15 cellular contexts compared by ENCODE assay signal in genomic region chr15:25504307-25504706, GRCh38.
DNase-seq lines count a peak whose midpoint lies in the region; ATAC-seq and TF ChIP-seq lines count a peak whose summit lies in the region.
"Had no signal": no experiment of that assay in that cellular context is flagged by ENCODE, and none has a peak within 500 bp of the region (broad histone marks: within the 10 kb centered on the region; RNA-seq: fewer than 3 reads in every experiment).

No MANE protein-coding gene starts in this region.

- H3K36me3 ChIP-seq in A673 (ENCODE audit: insufficient read depth, low read length, poor library complexity, severe bottlenecking), result no peaks in the 10 kb centered on the region
- H3K36me3 ChIP-seq: suprapubic skin had no signal

- H3K27me3 Mint-ChIP-seq in WTC11 (ENCODE audit: low read depth), result no peaks in the 10 kb centered on the region; the same call in 1 of the 2 replicates
- peaks cover 0 to 23% (median 6%) of the 10 kb centered on the region in 5 donors for H3K27me3 Mint-ChIP-seq in naive thymus-derived CD8-positive, alpha-beta T cell
- no peaks in the 10 kb centered on the region for H3K27me3 Mint-ChIP-seq in activated T-cell treated with anti-CD3 and anti-CD28 coated beads, Interleukin-2, amount 50 U/mL, for 72 hours (ENCODE audit: low read depth)
- H3K27me3 Mint-ChIP-seq: activated naive CD8-positive, alpha-beta T cell treated with anti-CD3 and anti-CD28 coated beads for 36 hours had no signal

- DNase-seq in A673 (ENCODE audit: low spot score) (peak; percentile 55), HT1080 (ENCODE audit: low read depth) (peak; percentile 99), WTC11 (ENCODE audit: low spot score) (no peak), foreskin melanocyte (peak; percentile 73), COR-L47 (lab: John Stamatoyannopoulos, UW) (no peak)
- no peak for DNase-seq in naive thymus-derived CD8-positive, alpha-beta T cell
- no peak for DNase-seq in activated T-cell treated with anti-CD3 and anti-CD28 coated beads, Interleukin-2, amount 50 U/mL, for 72 hours
- DNase-seq: activated CD4-positive, alpha-beta T cell treated with anti-CD3 and anti-CD28 coated beads for 48 hours; activated naive CD8-positive, alpha-beta T cell treated with anti-CD3 and anti-CD28 coated beads for 36 hours; activated T-cell treated with anti-CD3 and anti-CD28 coated beads, Interleukin-2, amount 50 U/mL, for 1 hour; dermis blood vessel endothelial cell; NCI-H226; stimulated activated CD4-positive, alpha-beta T cell treated with anti-CD3 and anti-CD28 coated beads, Interleukin-12 subunit alpha, Interleukin-12 subunit beta, amount 100 ng/mL, for 4 hours had no signal

- H3K4me1 ChIP-seq in A673 (ENCODE audit: insufficient read depth, low read length, poor library complexity, severe bottlenecking), result no peaks in the 10 kb centered on the region
- H3K4me1 ChIP-seq: suprapubic skin had no signal

- peak; percentile 20; the same call in 1 of the 2 replicates for ATAC-seq in WTC11
- no peak for ATAC-seq in naive thymus-derived CD8-positive, alpha-beta T cell
- no peak for ATAC-seq in activated T-cell treated with anti-CD3 and anti-CD28 coated beads, Interleukin-2, amount 50 U/mL, for 72 hours (replicated peaks in 1 of 2)
- ATAC-seq in HG02759 (IDR thresholded peaks at IDR 0.05; ENCODE audit: unreplicated experiment), result no peak

- H3K4me1 Mint-ChIP-seq in WTC11, result peaks cover 39% of the 10 kb centered on the region
- H3K4me1 Mint-ChIP-seq in naive thymus-derived CD8-positive, alpha-beta T cell, result no peaks in the 10 kb centered on the region
- H3K4me1 Mint-ChIP-seq in activated T-cell treated with anti-CD3 and anti-CD28 coated beads, Interleukin-2, amount 50 U/mL, for 72 hours (ENCODE audit: low read depth), result no peaks in the 10 kb centered on the region
- H3K4me1 Mint-ChIP-seq: activated naive CD8-positive, alpha-beta T cell treated with anti-CD3 and anti-CD28 coated beads for 36 hours had no signal

- no peak overlapping the region; the same call in 1 of the 2 replicates for H3K27ac Mint-ChIP-seq in WTC11
- H3K27ac Mint-ChIP-seq in naive thymus-derived CD8-positive, alpha-beta T cell, result no peak overlapping the region
- no peak overlapping the region for H3K27ac Mint-ChIP-seq in activated T-cell treated with anti-CD3 and anti-CD28 coated beads, Interleukin-2, amount 50 U/mL, for 72 hours
- H3K27ac Mint-ChIP-seq: activated naive CD8-positive, alpha-beta T cell treated with anti-CD3 and anti-CD28 coated beads for 36 hours had no signal

- no peak overlapping the region for H3K4me3 Mint-ChIP-seq in WTC11
- H3K4me3 Mint-ChIP-seq in naive thymus-derived CD8-positive, alpha-beta T cell, result no peak overlapping the region
- no peak overlapping the region for H3K4me3 Mint-ChIP-seq in activated T-cell treated with anti-CD3 and anti-CD28 coated beads, Interleukin-2, amount 50 U/mL, for 72 hours
- H3K4me3 Mint-ChIP-seq: activated naive CD8-positive, alpha-beta T cell treated with anti-CD3 and anti-CD28 coated beads for 36 hours had no signal

- H3K9me3 Mint-ChIP-seq in WTC11, result peaks cover 6% of the 10 kb centered on the region
- peaks cover 0 to 2% (median 0%) of the 10 kb centered on the region in 9 donors for H3K9me3 Mint-ChIP-seq in naive thymus-derived CD8-positive, alpha-beta T cell
- H3K9me3 Mint-ChIP-seq in activated T-cell treated with anti-CD3 and anti-CD28 coated beads, Interleukin-2, amount 50 U/mL, for 72 hours, result no peaks in the 10 kb centered on the region
- H3K9me3 Mint-ChIP-seq: activated naive CD8-positive, alpha-beta T cell treated with anti-CD3 and anti-CD28 coated beads for 36 hours had no signal

- CTCF ChIA-PET in A673 (lab: Charles Lee), result no interaction called here
- CTCF ChIA-PET in WTC11 (lab: Charles Lee), result interaction anchor here (1.1 to 8.9 kb wide), 3 partner anchors 180 to 188 kb away, joined by 4 to 110 read pairs (median 9); no protein-coding TSS in a partner anchor

- intact Hi-C loops in A673 (cut with micrococcal nuclease; ENCODE audit: unreplicated experiment), result loop anchor here (5.0 kb wide), 1 partner anchor 1862 kb away; no protein-coding TSS in a partner anchor

- POLR2A ChIA-PET in A673 (lab: Charles Lee; ENCODE audit: low non-redundant PET) (no interaction called here), WTC11 (lab: Charles Lee) (no interaction called here)
- POLR2A ChIA-PET in naive thymus-derived CD8-positive, alpha-beta T cell (lab: Charles Lee), result no interaction called here

- no peaks in the 10 kb centered on the region for H3K27me3 ChIP-seq in A673 (replicated peaks; ENCODE audit: insufficient read depth, low read depth, low read length, poor library complexity)
- H3K27me3 ChIP-seq: suprapubic skin had no signal

- peaks cover 6% of the 10 kb centered on the region for H3K36me3 Mint-ChIP-seq in WTC11
- no peaks in the 10 kb centered on the region for H3K36me3 Mint-ChIP-seq in naive thymus-derived CD8-positive, alpha-beta T cell
- no peaks in the 10 kb centered on the region for H3K36me3 Mint-ChIP-seq in activated T-cell treated with anti-CD3 and anti-CD28 coated beads, Interleukin-2, amount 50 U/mL, for 72 hours (ENCODE audit: insufficient read depth in 2 of 2)
- H3K36me3 Mint-ChIP-seq: activated naive CD8-positive, alpha-beta T cell treated with anti-CD3 and anti-CD28 coated beads for 36 hours had no signal

- H3K27ac ChIP-seq in A673 (ENCODE audit: low read depth, low read length, poor library complexity, severe bottlenecking), result no peak overlapping the region
- H3K27ac ChIP-seq: suprapubic skin had no signal

- no peak overlapping the region for H3K4me3 ChIP-seq in A673 (ENCODE audit: low read depth, low read length, poor library complexity, severe bottlenecking)
- H3K4me3 ChIP-seq: suprapubic skin had no signal

- H3K9me3 ChIP-seq in A673 (ENCODE audit: low read depth, low read length, poor library complexity, severe bottlenecking), result peaks cover 2% of the 10 kb centered on the region
- H3K9me3 ChIP-seq: suprapubic skin had no signal

- TF ChIP-seq CTCF in A673 (conservative IDR thresholded peaks at IDR 0.05; ENCODE audit: low read depth, low read length), result no peak
- TF ChIP-seq CTCF in WTC11 (IDR thresholded peaks at IDR 0.05), result no peak

- BruUV-seq in A673 (replicated peaks; lab: Mats Ljungman, UMichigan), result no TSS peak

TF ChIP-seq in WTC11, 78 proteins besides CTCF, POLR2A, EP300 and RAD21:
- TF ChIP-seq PRDM15 (CRISPR knock-in tag; IDR thresholded peaks at IDR 0.05), result no peak
- no peak for TF ChIP-seq RORB (CRISPR knock-in tag; IDR thresholded peaks at IDR 0.05)
- TF ChIP-seq, protein P1, sequence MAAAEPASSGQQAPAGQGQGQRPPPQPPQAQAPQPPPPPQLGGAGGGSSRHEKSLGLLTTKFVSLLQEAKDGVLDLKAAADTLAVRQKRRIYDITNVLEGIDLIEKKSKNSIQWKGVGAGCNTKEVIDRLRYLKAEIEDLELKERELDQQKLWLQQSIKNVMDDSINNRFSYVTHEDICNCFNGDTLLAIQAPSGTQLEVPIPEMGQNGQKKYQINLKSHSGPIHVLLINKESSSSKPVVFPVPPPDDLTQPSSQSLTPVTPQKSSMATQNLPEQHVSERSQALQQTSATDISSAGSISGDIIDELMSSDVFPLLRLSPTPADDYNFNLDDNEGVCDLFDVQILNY (CRISPR knock-in tag; IDR thresholded peaks at IDR 0.05), result no peak
- TF ChIP-seq, protein P2, sequence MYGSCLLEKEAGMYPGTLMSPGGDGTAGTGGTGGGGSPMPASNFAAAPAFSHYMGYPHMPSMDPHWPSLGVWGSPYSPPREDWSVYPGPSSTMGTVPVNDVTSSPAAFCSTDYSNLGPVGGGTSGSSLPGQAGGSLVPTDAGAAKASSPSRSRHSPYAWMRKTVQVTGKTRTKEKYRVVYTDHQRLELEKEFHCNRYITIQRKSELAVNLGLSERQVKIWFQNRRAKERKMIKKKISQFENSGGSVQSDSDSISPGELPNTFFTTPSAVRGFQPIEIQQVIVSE (CRISPR knock-in tag; IDR thresholded peaks at IDR 0.05; ENCODE audit: borderline replicate concordance), result no peak
- TF ChIP-seq ATF1 (CRISPR knock-in tag; IDR thresholded peaks at IDR 0.05), result no peak
- no peak for TF ChIP-seq CREB1 (CRISPR knock-in tag; IDR thresholded peaks at IDR 0.05)
- no peak for TF ChIP-seq FOXJ3 (CRISPR knock-in tag; IDR thresholded peaks at IDR 0.05; ENCODE audit: borderline replicate concordance)
- no peak for TF ChIP-seq SOX15 (CRISPR knock-in tag; IDR thresholded peaks at IDR 0.05)
- TF ChIP-seq ETV6 (CRISPR knock-in tag; IDR thresholded peaks at IDR 0.05), result no peak
TF ChIP-seq in WTC11: peak in this region for 0.

Comparison
In these comparisons a context has a peak if more than half of its experiments do, and no peak if none do; other contexts are left out.
1. DNase-seq: peak in A673 (single experiment), HT1080 (single experiment) and foreskin melanocyte (single experiment); none in WTC11 (single experiment), naive thymus-derived CD8-positive, alpha-beta T cell (0 of 10), activated T-cell treated with anti-CD3 and anti-CD28 coated beads, Interleukin-2, amount 50 U/mL, for 72 hours (0 of 2) and COR-L47 (single experiment).